ENCODE assay signal across 23 cellular contexts in the genomic region with DNA sequence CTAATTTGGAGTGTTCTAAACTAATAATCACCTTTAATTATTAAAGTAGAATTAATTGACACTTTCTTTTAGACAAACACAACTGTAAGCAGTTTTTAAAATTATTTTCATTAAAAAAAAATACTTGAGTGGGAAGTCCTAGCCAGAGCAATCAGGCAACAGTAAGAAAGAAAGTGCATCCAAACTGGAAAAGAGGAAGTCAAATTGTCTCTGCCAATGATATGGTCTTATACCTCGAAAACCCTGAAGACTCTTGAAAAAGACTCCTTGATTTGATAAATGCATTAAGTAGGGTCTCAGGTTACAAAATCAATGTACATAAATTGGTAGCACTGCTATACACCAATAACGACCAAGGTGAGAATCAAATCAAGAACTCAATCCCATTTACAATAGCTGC.
"Had no signal": no experiment of that assay in that cellular context is flagged by ENCODE, and none has a peak within 500 bp of the region (broad histone marks: within the 10 kb centered on the region; RNA-seq: fewer than 3 reads in every experiment).

No MANE protein-coding gene starts in this region.

- H3K9me3 ChIP-seq: colonic mucosa, esophagus muscularis mucosa, gastroesophageal sphincter, upper lobe of right lung had no signal

- H3K27ac Mint-ChIP-seq: activated B cell treated with CpG ODN at 0.5 μM for 24 hours; activated CD4-positive, alpha-beta T cell treated with anti-CD3 and anti-CD28 coated beads for 36 hours; activated naive CD8-positive, alpha-beta T cell; activated T-helper 2 cell treated with anti-CD3 and anti-CD28 coated beads, Interferon-gamma antibody, Interleukin-2, Interleukin-4, amounts not matched to agents 10 μg/mL and 5 μg/mL and 100 μg/mL, durations not matched to agents 14 hours and 24 hours and 36 hours; mesothelial cell of epicardium; natural killer cell; progenitor cell of endocrine pancreas; T-helper 2 cell treated with Interferon-gamma antibody and Interleukin-4, amounts not matched to agents 5 μg/mL and 100 μg/mL, for 36 hours had no signal

- H3K4me3 Mint-ChIP-seq: activated B cell treated with CpG ODN at 0.5 μM for 24 hours; activated CD4-positive, alpha-beta T cell treated with anti-CD3 and anti-CD28 coated beads for 36 hours; activated naive CD8-positive, alpha-beta T cell; activated T-cell treated with anti-CD3 and anti-CD28 coated beads, Interleukin-2, amount 50 U/mL, for 4 hours; central memory CD8-positive, alpha-beta T cell; mesothelial cell of epicardium; natural killer cell; T-helper 2 cell treated with Interferon-gamma antibody and Interleukin-4, amounts not matched to agents 5 μg/mL and 100 μg/mL, for 36 hours had no signal

- DNase-seq: activated B cell treated with CpG ODN at 0.5 μM for 24 hours; activated CD4-positive, alpha-beta T cell treated with anti-CD3 and anti-CD28 coated beads for 36 hours; activated CD4-positive, alpha-beta T cell treated with anti-CD3 and anti-CD28 coated beads, Interleukin-2, amount 50 U/mL, for 48 hours; activated CD8-positive, alpha-beta memory T cell treated with anti-CD3 and anti-CD28 coated beads, Interleukin-2, amount 50 U/mL, for 48 hours; activated naive CD4-positive, alpha-beta T cell; activated T-cell treated with anti-CD3 and anti-CD28 coated beads, Interleukin-2, amount 50 U/mL, for 4 hours; colonic mucosa; head of caudate nucleus; hypothalamus; left ventricle myocardium inferior; natural killer cell; retina; stimulated activated CD4-positive, alpha-beta T cell treated with anti-CD3 and anti-CD28 coated beads, Interleukin-4, amount 100 ng/mL, for 24 hours; stimulated activated naive CD8-positive, alpha-beta T cell treated with anti-CD3 and anti-CD28 coated beads, Interleukin-15, Interleukin-2, amounts not matched to agents 100 U/mL and 50 U/mL, for 24 hours; upper lobe of right lung had no signal

- H3K36me3 ChIP-seq: colonic mucosa, esophagus muscularis mucosa, gastroesophageal sphincter, left ventricle myocardium inferior, upper lobe of right lung had no signal

- H3K4me3 ChIP-seq: colonic mucosa, esophagus muscularis mucosa, gastroesophageal sphincter, left ventricle myocardium inferior, upper lobe of right lung had no signal

- H3K27ac ChIP-seq: colonic mucosa, esophagus muscularis mucosa, gastroesophageal sphincter, left ventricle myocardium inferior, upper lobe of right lung had no signal

- H3K27me3 Mint-ChIP-seq: activated naive CD8-positive, alpha-beta T cell had no signal

- H3K27me3 ChIP-seq: colonic mucosa, esophagus muscularis mucosa, gastroesophageal sphincter, upper lobe of right lung had no signal

- H3K9me3 Mint-ChIP-seq: activated B cell treated with CpG ODN at 0.5 μM for 24 hours; activated T-cell treated with anti-CD3 and anti-CD28 coated beads, Interleukin-2, amount 50 U/mL, for 4 hours; activated T-helper 2 cell treated with anti-CD3 and anti-CD28 coated beads, Interferon-gamma antibody, Interleukin-2, Interleukin-4, amounts not matched to agents 10 μg/mL and 5 μg/mL and 100 μg/mL, durations not matched to agents 14 hours and 24 hours and 36 hours; central memory CD8-positive, alpha-beta T cell; natural killer cell; T-helper 2 cell treated with Interferon-gamma antibody and Interleukin-4, amounts not matched to agents 5 μg/mL and 100 μg/mL, for 36 hours had no signal

- H3K4me1 Mint-ChIP-seq: activated B cell treated with CpG ODN at 0.5 μM for 24 hours; activated CD4-positive, alpha-beta T cell treated with anti-CD3 and anti-CD28 coated beads for 36 hours; central memory CD8-positive, alpha-beta T cell; natural killer cell had no signal

- H3K4me1 ChIP-seq: colonic mucosa, gastroesophageal sphincter, upper lobe of right lung had no signal

- H3K36me3 Mint-ChIP-seq: mesothelial cell of epicardium, natural killer cell had no signal
